In genomic region chr1:220528679-220529529, GRCh38 we compare ENCODE assay signal across 1 cellular context.
TF ChIP-seq lines count a peak whose summit lies in the region.

No MANE protein-coding gene starts in this region.

TF ChIP-seq in H1, 55 proteins besides CTCF, POLR2A, EP300 and RAD21 (continued from another document):
- peak; percentile 91 for TF ChIP-seq YY1 (IDR thresholded peaks at IDR 0.05; ENCODE audit: low read depth, low read length)
- no peak for TF ChIP-seq GTF2F1 (IDR thresholded peaks at IDR 0.05; ENCODE audit: borderline replicate concordance, low read depth, low read length)
- TF ChIP-seq, protein P1, sequence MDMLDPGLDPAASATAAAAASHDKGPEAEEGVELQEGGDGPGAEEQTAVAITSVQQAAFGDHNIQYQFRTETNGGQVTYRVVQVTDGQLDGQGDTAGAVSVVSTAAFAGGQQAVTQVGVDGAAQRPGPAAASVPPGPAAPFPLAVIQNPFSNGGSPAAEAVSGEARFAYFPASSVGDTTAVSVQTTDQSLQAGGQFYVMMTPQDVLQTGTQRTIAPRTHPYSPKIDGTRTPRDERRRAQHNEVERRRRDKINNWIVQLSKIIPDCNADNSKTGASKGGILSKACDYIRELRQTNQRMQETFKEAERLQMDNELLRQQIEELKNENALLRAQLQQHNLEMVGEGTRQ (IDR thresholded peaks at IDR 0.05; ENCODE audit: low read length) = no peak
- peak; percentile 97 for TF ChIP-seq ASH2L (IDR thresholded peaks at IDR 0.05; ENCODE audit: low read length)
- TF ChIP-seq HDAC6 (IDR thresholded peaks at IDR 0.05; ENCODE audit: low read depth, low read length) = no peak
- TF ChIP-seq TAF1 (IDR thresholded peaks at IDR 0.05; ENCODE audit: low read depth, low read length) = peak; percentile 67; the same call in 1 of the 2 replicates
- no peak for TF ChIP-seq JUN (IDR thresholded peaks at IDR 0.05; ENCODE audit: low read depth, low read length)
- TF ChIP-seq CBX5 (IDR thresholded peaks at IDR 0.05; ENCODE audit: low read depth, low read length) = no peak
- TF ChIP-seq CTBP2 (IDR thresholded peaks at IDR 0.05; ENCODE audit: borderline replicate concordance, insufficient read depth, insufficient read length, low read length) = peak; percentile 31
- TF ChIP-seq PHF8 (conservative IDR thresholded peaks at IDR 0.05; ENCODE audit: low read depth, low read length) = peak; percentile 78
- no peak for TF ChIP-seq CEBPB (IDR thresholded peaks at IDR 0.05; ENCODE audit: low read depth, low read length)
- TF ChIP-seq RNF2 (IDR thresholded peaks at IDR 0.05; ENCODE audit: borderline replicate concordance, low read depth, low read length, missing control alignments, poor library complexity, severe bottlenecking) = no peak
- TF ChIP-seq RBBP5 (IDR thresholded peaks at IDR 0.05; ENCODE audit: borderline replicate concordance, low read depth, low read length) = peak; percentile 94; the same call in 1 of the 2 replicates
